In genomic region chr7:23234569-23235296, GRCh38 we compare ENCODE assay signal across 10 cellular contexts. TPM values are rescaled to one million over a fixed set of nuclear protein-coding genes. Genes with fewer than 3 reads are reported as not detected.
DNase-seq lines count a peak whose midpoint lies in the region; ATAC-seq, FAIRE-seq and TF ChIP-seq lines count a peak whose summit lies in the region.
"Had no signal": no experiment of that assay in that cellular context is flagged by ENCODE, and none has a peak within 500 bp of the region (broad histone marks: within the 10 kb centered on the region; RNA-seq: fewer than 3 reads in every experiment).

No MANE protein-coding gene starts in this region.

- no peak overlapping the region for H3K9ac ChIP-seq in fibroblast of lung (ENCODE audit: insufficient read depth, low read length)

- no peak for TF ChIP-seq POLR2A in GM12891 (IDR thresholded peaks at IDR 0.05; ENCODE audit: low read depth, low read length)

- H2AFZ ChIP-seq in fibroblast of lung (ENCODE audit: low read length) = no peak overlapping the region

- no peak for TF ChIP-seq CTCF in fibroblast of lung (conservative IDR thresholded peaks at IDR 0.05 in 1 of 2, IDR thresholded peaks at IDR 0.05 in 1 of 2; ENCODE audit: low read depth in 1 of 2, low read length in 2 of 2)

- no peaks in the 10 kb centered on the region for H3K27me3 ChIP-seq in fibroblast of lung (ENCODE audit: control insufficient read depth, insufficient read depth, low read length)

- peak; percentile 81 for FAIRE-seq in GM12891 (lab: Jason Lieb, UNC)

- H3K79me2 ChIP-seq in fibroblast of lung (ENCODE audit: control insufficient read depth, insufficient read depth, low read length) = no peaks in the 10 kb centered on the region

- intact Hi-C loops in Right ventricle myocardium inferior (cut with DNase I) = no loop called here

- no peaks in the 10 kb centered on the region for H3K9me3 ChIP-seq in fibroblast of lung (ENCODE audit: control insufficient read depth, insufficient read depth, low read depth, low read length)

- H3K4me2 ChIP-seq in fibroblast of lung (ENCODE audit: extremely low read depth, insufficient read depth, low read length) = peak overlapping the region; percentile 25

- no peaks in the 10 kb centered on the region for H3K36me3 ChIP-seq in fibroblast of lung (ENCODE audit: control insufficient read depth, insufficient read depth, low read length)

- peak; percentile 34 for DNase-seq in GM12891 (ENCODE audit: insufficient read length, low spot score)
- DNase-seq in fibroblast of lung (ENCODE audit: low read depth in 2 of 2) = no peak
- DNase-seq in activated CD4-positive, alpha-beta T cell treated with anti-CD3 and anti-CD28 coated beads, Interleukin-2, amount 50 U/mL, for 1 hour = no peak
- no peak for DNase-seq in Right ventricle myocardium inferior (ENCODE audit: missing footprints)
- DNase-seq in NCI-H82 (lab: John Stamatoyannopoulos, UW) = no peak
- DNase-seq in middle frontal gyrus (ENCODE audit: extremely low spot score, low spot score) = no peak
- DNase-seq: aorta, DND-41 had no signal

- ATAC-seq in GM21390 (IDR thresholded peaks at IDR 0.05; ENCODE audit: unreplicated experiment) = peak; percentile 98
- peak; percentile 97 for ATAC-seq in HG03442 (IDR thresholded peaks at IDR 0.05; ENCODE audit: unreplicated experiment)
- ATAC-seq in Right ventricle myocardium inferior = no peak

- H3K4me3 ChIP-seq in fibroblast of lung (replicated peaks in 1 of 4; ENCODE audit: control extremely low read depth in 1 of 4, insufficient read depth in 1 of 4, low read depth in 3 of 4, low read length in 4 of 4) = no peak overlapping the region

- H3K4me1 ChIP-seq in fibroblast of lung (ENCODE audit: control insufficient read depth, extremely low read depth, insufficient read depth, low read length) = no peaks in the 10 kb centered on the region

- H3K27ac ChIP-seq in fibroblast of lung (ENCODE audit: insufficient read depth, low read length) = no peak overlapping the region

- H4K20me1 ChIP-seq in fibroblast of lung (ENCODE audit: control insufficient read depth, extremely low read depth, insufficient read depth, low read length) = no peaks in the 10 kb centered on the region

TF ChIP-seq in GM12891, 5 proteins besides CTCF, POLR2A, EP300 and RAD21:
- TF ChIP-seq SPI1 (IDR thresholded peaks at IDR 0.05; ENCODE audit: low read depth, low read length) (no peak), TAF1 (IDR thresholded peaks at IDR 0.05; ENCODE audit: low read depth, low read length) (no peak), PAX5 (IDR thresholded peaks at IDR 0.05; ENCODE audit: insufficient read depth, low read length, severe bottlenecking) (no peak), POLR2AphosphoS5 (IDR thresholded peaks at IDR 0.05; ENCODE audit: low read depth, low read length) (no peak), POU2F2 (IDR thresholded peaks at IDR 0.05; ENCODE audit: low read depth, low read length) (no peak)

RNA-seq across cellular contexts. Expression of gene GPNMB, which starts 11.8 kb away (rescaled TPM):
- 7.6 TPM for polyA plus RNA-seq in GM12891 (2012; ENCODE audit: low read depth, missing spikeins)
- total RNA-seq in fibroblast of lung (177 and 182 TPM in 2 replicates), Right ventricle myocardium inferior (234 TPM)
- polyA plus RNA-seq in fibroblast of lung = 114 and 242 TPM in 2 replicates
- 57.6 and 118 TPM in 2 replicates for polyA plus RNA-seq in fibroblast of lung (2012)
- 8.2 and 54.1 TPM in 2 replicates for polyA minus RNA-seq in fibroblast of lung (ENCODE audit: low replicate concordance)

RNA-seq across cellular contexts. Expression of gene NUP42, which starts 52.9 kb away (rescaled TPM):
- 54.9 TPM for polyA plus RNA-seq in GM12891 (2012; ENCODE audit: low read depth, missing spikeins)
- total RNA-seq in fibroblast of lung = 26.5 and 28.2 TPM in 2 replicates
- 13.1 and 13.8 TPM in 2 replicates for polyA plus RNA-seq in fibroblast of lung
- polyA plus RNA-seq in fibroblast of lung (2012) = 12.1 and 13.9 TPM in 2 replicates
- 4.3 and 18.0 TPM in 2 replicates for polyA minus RNA-seq in fibroblast of lung (ENCODE audit: low replicate concordance)
- total RNA-seq in Right ventricle myocardium inferior = 21.6 TPM
